ENCODE assay signal across 6 cellular contexts in genomic region chr3:153894857-153895256, GRCh38.
"Had no signal": no experiment of that assay in that cellular context is flagged by ENCODE, and none has a peak within 500 bp of the region (broad histone marks: within the 10 kb centered on the region; RNA-seq: fewer than 3 reads in every experiment).

No MANE protein-coding gene starts in this region.

- H3K4me3 ChIP-seq: GM12878 had no signal

- DNase-seq: GDM1, GF-D8 had no signal

- FAIRE-seq: G401.6, GM12878, GM12891, GM12892 had no signal

- ATAC-seq: GM12878 had no signal
